Comparison of ENCODE assay signal across 1 cellular context in the genomic region with DNA sequence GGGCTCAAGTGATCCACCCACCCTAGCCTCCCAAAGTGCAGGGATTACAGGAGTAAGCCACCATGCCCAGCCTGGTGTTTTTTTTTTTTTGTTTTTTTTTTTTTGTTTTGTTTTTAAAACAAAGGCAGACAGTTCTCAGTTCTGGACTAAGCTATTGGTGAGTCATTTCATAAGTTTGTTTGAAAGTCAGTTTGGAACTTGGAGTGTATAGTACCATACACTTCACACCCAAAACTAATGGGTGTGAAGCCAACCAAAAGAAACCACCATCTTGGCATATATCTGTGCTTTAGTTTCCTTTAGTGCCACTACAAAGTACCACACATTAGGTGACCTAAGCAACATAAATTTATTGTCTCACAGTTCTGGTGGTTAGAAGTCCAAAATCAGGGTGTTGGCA.
TF ChIP-seq lines count a peak whose summit lies in the region.

No MANE protein-coding gene starts in this region.

TF ChIP-seq in GM23338, 12 proteins besides CTCF, POLR2A, EP300 and RAD21 (continued from another document):
- TF ChIP-seq, protein P1, sequence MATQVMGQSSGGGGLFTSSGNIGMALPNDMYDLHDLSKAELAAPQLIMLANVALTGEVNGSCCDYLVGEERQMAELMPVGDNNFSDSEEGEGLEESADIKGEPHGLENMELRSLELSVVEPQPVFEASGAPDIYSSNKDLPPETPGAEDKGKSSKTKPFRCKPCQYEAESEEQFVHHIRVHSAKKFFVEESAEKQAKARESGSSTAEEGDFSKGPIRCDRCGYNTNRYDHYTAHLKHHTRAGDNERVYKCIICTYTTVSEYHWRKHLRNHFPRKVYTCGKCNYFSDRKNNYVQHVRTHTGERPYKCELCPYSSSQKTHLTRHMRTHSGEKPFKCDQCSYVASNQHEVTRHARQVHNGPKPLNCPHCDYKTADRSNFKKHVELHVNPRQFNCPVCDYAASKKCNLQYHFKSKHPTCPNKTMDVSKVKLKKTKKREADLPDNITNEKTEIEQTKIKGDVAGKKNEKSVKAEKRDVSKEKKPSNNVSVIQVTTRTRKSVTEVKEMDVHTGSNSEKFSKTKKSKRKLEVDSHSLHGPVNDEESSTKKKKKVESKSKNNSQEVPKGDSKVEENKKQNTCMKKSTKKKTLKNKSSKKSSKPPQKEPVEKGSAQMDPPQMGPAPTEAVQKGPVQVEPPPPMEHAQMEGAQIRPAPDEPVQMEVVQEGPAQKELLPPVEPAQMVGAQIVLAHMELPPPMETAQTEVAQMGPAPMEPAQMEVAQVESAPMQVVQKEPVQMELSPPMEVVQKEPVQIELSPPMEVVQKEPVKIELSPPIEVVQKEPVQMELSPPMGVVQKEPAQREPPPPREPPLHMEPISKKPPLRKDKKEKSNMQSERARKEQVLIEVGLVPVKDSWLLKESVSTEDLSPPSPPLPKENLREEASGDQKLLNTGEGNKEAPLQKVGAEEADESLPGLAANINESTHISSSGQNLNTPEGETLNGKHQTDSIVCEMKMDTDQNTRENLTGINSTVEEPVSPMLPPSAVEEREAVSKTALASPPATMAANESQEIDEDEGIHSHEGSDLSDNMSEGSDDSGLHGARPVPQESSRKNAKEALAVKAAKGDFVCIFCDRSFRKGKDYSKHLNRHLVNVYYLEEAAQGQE (IDR thresholded peaks at IDR 0.05; ENCODE audit: unreplicated experiment) = no peak
- no peak for TF ChIP-seq ZNF462 (CRISPR knock-in tag; IDR thresholded peaks at IDR 0.05)
